1 cellular context compared by ENCODE assay signal in the genomic region with DNA sequence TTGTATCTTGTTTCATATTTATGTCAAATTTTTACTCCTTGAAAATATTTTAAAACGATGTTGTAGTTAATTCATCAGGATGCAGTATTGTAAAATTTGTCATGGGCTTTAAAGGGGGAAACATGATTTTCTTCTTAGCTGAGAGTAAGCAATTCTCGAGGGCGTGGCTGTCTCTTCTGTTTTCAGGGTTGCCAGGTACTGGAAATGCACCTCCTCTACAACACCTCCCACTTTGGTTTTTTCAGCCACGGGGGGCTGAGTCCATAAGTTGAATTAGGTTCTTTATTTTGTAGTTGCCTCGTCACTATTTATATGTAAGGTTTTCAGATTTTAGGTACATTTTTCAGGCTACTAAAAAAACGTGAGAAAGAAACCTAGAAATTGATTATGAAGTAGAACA.
TF ChIP-seq lines count a peak whose summit lies in the region.

No MANE protein-coding gene starts in this region.

TF ChIP-seq in WTC11, 78 proteins besides CTCF, POLR2A, EP300 and RAD21 (continued from another document):
- TF ChIP-seq, protein P1, sequence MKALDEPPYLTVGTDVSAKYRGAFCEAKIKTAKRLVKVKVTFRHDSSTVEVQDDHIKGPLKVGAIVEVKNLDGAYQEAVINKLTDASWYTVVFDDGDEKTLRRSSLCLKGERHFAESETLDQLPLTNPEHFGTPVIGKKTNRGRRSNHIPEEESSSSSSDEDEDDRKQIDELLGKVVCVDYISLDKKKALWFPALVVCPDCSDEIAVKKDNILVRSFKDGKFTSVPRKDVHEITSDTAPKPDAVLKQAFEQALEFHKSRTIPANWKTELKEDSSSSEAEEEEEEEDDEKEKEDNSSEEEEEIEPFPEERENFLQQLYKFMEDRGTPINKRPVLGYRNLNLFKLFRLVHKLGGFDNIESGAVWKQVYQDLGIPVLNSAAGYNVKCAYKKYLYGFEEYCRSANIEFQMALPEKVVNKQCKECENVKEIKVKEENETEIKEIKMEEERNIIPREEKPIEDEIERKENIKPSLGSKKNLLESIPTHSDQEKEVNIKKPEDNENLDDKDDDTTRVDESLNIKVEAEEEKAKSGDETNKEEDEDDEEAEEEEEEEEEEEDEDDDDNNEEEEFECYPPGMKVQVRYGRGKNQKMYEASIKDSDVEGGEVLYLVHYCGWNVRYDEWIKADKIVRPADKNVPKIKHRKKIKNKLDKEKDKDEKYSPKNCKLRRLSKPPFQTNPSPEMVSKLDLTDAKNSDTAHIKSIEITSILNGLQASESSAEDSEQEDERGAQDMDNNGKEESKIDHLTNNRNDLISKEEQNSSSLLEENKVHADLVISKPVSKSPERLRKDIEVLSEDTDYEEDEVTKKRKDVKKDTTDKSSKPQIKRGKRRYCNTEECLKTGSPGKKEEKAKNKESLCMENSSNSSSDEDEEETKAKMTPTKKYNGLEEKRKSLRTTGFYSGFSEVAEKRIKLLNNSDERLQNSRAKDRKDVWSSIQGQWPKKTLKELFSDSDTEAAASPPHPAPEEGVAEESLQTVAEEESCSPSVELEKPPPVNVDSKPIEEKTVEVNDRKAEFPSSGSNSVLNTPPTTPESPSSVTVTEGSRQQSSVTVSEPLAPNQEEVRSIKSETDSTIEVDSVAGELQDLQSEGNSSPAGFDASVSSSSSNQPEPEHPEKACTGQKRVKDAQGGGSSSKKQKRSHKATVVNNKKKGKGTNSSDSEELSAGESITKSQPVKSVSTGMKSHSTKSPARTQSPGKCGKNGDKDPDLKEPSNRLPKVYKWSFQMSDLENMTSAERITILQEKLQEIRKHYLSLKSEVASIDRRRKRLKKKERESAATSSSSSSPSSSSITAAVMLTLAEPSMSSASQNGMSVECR (CRISPR knock-in tag; IDR thresholded peaks at IDR 0.05; ENCODE audit: borderline replicate concordance), result no peak
- TF ChIP-seq FOXK1 (CRISPR knock-in tag; IDR thresholded peaks at IDR 0.05) (no peak), JUN (CRISPR knock-in tag; IDR thresholded peaks at IDR 0.05) (no peak), TCF7 (CRISPR knock-in tag; IDR thresholded peaks at IDR 0.05; ENCODE audit: low read depth) (no peak), CREB1 (CRISPR knock-in tag; IDR thresholded peaks at IDR 0.05) (no peak), GABPB1 (CRISPR knock-in tag; IDR thresholded peaks at IDR 0.05) (no peak), NR3C1 (CRISPR knock-in tag; conservative IDR thresholded peaks at IDR 0.05; ENCODE audit: low read depth) (no peak)
- TF ChIP-seq, protein P2, sequence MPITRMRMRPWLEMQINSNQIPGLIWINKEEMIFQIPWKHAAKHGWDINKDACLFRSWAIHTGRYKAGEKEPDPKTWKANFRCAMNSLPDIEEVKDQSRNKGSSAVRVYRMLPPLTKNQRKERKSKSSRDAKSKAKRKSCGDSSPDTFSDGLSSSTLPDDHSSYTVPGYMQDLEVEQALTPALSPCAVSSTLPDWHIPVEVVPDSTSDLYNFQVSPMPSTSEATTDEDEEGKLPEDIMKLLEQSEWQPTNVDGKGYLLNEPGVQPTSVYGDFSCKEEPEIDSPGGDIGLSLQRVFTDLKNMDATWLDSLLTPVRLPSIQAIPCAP (CRISPR knock-in tag; IDR thresholded peaks at IDR 0.05), result no peak
